1 cellular context compared by ENCODE assay signal in the genomic region with DNA sequence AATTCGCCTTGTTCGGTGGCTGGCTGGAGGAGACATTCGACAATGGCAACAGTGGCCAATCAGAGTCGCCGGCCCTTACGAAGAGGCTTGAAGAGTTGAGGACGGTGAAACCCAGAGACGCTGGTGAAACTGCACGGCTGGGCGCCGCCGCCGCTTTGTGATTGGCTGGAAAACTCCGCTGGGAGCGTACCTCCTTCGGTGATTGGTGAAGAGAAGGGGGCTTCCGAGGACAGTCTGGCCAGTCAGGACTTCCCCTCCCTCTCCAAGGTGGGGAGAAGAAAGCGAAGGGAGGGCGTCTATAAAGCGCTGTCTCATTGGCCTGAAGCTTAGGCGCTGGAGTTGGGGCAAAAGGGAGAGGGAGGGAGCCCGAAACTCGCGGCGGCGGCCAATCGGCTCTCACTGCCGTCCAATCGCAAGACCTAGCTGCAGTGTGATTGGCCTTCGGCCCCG.
TF ChIP-seq lines count a peak whose summit lies in the region.

No MANE protein-coding gene starts in this region.

TF ChIP-seq in HepG2, 621 proteins besides CTCF, POLR2A, EP300 and RAD21 (continued from another document and continues in another):
- TF ChIP-seq, protein P1, sequence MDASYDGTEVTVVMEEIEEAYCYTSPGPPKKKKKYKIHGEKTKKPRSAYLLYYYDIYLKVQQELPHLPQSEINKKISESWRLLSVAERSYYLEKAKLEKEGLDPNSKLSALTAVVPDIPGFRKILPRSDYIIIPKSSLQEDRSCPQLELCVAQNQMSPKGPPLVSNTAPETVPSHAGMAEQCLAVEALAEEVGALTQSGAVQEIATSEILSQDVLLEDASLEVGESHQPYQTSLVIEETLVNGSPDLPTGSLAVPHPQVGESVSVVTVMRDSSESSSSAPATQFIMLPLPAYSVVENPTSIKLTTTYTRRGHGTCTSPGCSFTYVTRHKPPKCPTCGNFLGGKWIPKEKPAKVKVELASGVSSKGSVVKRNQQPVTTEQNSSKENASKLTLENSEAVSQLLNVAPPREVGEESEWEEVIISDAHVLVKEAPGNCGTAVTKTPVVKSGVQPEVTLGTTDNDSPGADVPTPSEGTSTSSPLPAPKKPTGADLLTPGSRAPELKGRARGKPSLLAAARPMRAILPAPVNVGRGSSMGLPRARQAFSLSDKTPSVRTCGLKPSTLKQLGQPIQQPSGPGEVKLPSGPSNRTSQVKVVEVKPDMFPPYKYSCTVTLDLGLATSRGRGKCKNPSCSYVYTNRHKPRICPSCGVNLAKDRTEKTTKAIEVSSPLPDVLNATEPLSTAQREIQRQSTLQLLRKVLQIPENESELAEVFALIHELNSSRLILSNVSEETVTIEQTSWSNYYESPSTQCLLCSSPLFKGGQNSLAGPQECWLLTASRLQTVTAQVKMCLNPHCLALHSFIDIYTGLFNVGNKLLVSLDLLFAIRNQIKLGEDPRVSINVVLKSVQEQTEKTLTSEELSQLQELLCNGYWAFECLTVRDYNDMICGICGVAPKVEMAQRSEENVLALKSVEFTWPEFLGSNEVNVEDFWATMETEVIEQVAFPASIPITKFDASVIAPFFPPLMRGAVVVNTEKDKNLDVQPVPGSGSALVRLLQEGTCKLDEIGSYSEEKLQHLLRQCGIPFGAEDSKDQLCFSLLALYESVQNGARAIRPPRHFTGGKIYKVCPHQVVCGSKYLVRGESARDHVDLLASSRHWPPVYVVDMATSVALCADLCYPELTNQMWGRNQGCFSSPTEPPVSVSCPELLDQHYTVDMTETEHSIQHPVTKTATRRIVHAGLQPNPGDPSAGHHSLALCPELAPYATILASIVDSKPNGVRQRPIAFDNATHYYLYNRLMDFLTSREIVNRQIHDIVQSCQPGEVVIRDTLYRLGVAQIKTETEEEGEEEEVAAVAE (CRISPR knock-in tag; IDR thresholded peaks at IDR 0.05; ENCODE audit: borderline replicate concordance): peak; percentile 99
- no peak for TF ChIP-seq FOXA1 (IDR thresholded peaks at IDR 0.05)
- peak; percentile 9; the same call in 1 of the 2 replicates for TF ChIP-seq FOXA1 (CRISPR knock-in tag; IDR thresholded peaks at IDR 0.05)
- TF ChIP-seq TCF7L2 (IDR thresholded peaks at IDR 0.05; ENCODE audit: low read depth, low read length): no peak
- no peak for TF ChIP-seq TEAD3 (CRISPR knock-in tag; optimal IDR thresholded peaks at IDR 0.05; ENCODE audit: borderline replicate concordance)
- no peak for TF ChIP-seq PHB2 (IDR thresholded peaks at IDR 0.05; ENCODE audit: partially characterized antibody)
- no peak for TF ChIP-seq TAF1 (CRISPR knock-in tag; IDR thresholded peaks at IDR 0.05)
- TF ChIP-seq ZBTB40 (IDR thresholded peaks at IDR 0.05): no peak
- TF ChIP-seq ZBTB40 (CRISPR knock-in tag; IDR thresholded peaks at IDR 0.05): no peak
- no peak for TF ChIP-seq ZNF510 (CRISPR knock-in tag; IDR thresholded peaks at IDR 0.05; ENCODE audit: low read depth)
- TF ChIP-seq, protein P2, sequence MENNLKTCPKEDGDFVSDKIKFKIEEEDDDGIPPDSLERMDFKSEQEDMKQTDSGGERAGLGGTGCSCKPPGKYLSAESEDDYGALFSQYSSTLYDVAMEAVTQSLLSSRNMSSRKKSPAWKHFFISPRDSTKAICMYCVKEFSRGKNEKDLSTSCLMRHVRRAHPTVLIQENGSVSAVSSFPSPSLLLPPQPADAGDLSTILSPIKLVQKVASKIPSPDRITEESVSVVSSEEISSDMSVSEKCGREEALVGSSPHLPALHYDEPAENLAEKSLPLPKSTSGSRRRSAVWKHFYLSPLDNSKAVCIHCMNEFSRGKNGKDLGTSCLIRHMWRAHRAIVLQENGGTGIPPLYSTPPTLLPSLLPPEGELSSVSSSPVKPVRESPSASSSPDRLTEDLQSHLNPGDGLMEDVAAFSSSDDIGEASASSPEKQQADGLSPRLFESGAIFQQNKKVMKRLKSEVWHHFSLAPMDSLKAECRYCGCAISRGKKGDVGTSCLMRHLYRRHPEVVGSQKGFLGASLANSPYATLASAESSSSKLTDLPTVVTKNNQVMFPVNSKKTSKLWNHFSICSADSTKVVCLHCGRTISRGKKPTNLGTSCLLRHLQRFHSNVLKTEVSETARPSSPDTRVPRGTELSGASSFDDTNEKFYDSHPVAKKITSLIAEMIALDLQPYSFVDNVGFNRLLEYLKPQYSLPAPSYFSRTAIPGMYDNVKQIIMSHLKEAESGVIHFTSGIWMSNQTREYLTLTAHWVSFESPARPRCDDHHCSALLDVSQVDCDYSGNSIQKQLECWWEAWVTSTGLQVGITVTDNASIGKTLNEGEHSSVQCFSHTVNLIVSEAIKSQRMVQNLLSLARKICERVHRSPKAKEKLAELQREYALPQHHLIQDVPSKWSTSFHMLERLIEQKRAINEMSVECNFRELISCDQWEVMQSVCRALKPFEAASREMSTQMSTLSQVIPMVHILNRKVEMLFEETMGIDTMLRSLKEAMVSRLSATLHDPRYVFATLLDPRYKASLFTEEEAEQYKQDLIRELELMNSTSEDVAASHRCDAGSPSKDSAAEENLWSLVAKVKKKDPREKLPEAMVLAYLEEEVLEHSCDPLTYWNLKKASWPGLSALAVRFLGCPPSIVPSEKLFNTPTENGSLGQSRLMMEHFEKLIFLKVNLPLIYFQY (CRISPR knock-in tag; IDR thresholded peaks at IDR 0.05; ENCODE audit: borderline replicate concordance): no peak
- TF ChIP-seq MYNN (CRISPR knock-in tag; IDR thresholded peaks at IDR 0.05; ENCODE audit: low read depth): no peak
- TF ChIP-seq NONO (IDR thresholded peaks at IDR 0.05): no peak
- no peak for TF ChIP-seq NONO (CRISPR knock-in tag; conservative IDR thresholded peaks at IDR 0.05)
- TF ChIP-seq ZNF570 (CRISPR knock-in tag; IDR thresholded peaks at IDR 0.05; ENCODE audit: borderline replicate concordance): no peak
- no peak for TF ChIP-seq EED (CRISPR knock-in tag; IDR thresholded peaks at IDR 0.05)
- no peak for TF ChIP-seq SSRP1 (CRISPR knock-in tag; IDR thresholded peaks at IDR 0.05)
- no peak for TF ChIP-seq PCBP2 (optimal IDR thresholded peaks at IDR 0.05; ENCODE audit: low read depth, low read length, poor library complexity, severe bottlenecking)
- no peak for TF ChIP-seq ZNF577 (CRISPR knock-in tag; IDR thresholded peaks at IDR 0.05; ENCODE audit: borderline replicate concordance, low read depth)
- TF ChIP-seq, protein P3, sequence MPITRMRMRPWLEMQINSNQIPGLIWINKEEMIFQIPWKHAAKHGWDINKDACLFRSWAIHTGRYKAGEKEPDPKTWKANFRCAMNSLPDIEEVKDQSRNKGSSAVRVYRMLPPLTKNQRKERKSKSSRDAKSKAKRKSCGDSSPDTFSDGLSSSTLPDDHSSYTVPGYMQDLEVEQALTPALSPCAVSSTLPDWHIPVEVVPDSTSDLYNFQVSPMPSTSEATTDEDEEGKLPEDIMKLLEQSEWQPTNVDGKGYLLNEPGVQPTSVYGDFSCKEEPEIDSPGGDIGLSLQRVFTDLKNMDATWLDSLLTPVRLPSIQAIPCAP (CRISPR knock-in tag; IDR thresholded peaks at IDR 0.05; ENCODE audit: low read depth): no peak
- no peak for TF ChIP-seq ZNF550 (CRISPR knock-in tag; IDR thresholded peaks at IDR 0.05; ENCODE audit: borderline replicate concordance)
- TF ChIP-seq ZNF564 (CRISPR knock-in tag; IDR thresholded peaks at IDR 0.05): no peak
- TF ChIP-seq KLF11 (CRISPR knock-in tag; IDR thresholded peaks at IDR 0.05): no peak
- TF ChIP-seq ZNF207 (IDR thresholded peaks at IDR 0.05; ENCODE audit: borderline replicate concordance): no peak
- no peak for TF ChIP-seq ZNF224 (CRISPR knock-in tag; IDR thresholded peaks at IDR 0.05)
- TF ChIP-seq TFDP2 (CRISPR knock-in tag; IDR thresholded peaks at IDR 0.05): no peak; the same call in 1 of the 2 replicates
- TF ChIP-seq ZNF546 (CRISPR knock-in tag; conservative IDR thresholded peaks at IDR 0.05): no peak
- TF ChIP-seq, protein P4, sequence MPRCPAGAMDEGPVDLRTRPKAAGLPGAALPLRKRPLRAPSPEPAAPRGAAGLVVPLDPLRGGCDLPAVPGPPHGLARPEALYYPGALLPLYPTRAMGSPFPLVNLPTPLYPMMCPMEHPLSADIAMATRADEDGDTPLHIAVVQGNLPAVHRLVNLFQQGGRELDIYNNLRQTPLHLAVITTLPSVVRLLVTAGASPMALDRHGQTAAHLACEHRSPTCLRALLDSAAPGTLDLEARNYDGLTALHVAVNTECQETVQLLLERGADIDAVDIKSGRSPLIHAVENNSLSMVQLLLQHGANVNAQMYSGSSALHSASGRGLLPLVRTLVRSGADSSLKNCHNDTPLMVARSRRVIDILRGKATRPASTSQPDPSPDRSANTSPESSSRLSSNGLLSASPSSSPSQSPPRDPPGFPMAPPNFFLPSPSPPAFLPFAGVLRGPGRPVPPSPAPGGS (CRISPR knock-in tag; IDR thresholded peaks at IDR 0.05): no peak
- no peak for TF ChIP-seq YY1 (IDR thresholded peaks at IDR 0.05; ENCODE audit: insufficient read depth, insufficient replicate concordance, low read depth, low read length)
- TF ChIP-seq ZNF282 (IDR thresholded peaks at IDR 0.05; ENCODE audit: partially characterized antibody): no peak
- no peak for TF ChIP-seq RFX1 (IDR thresholded peaks at IDR 0.05)
- TF ChIP-seq ZNF660 (CRISPR knock-in tag; IDR thresholded peaks at IDR 0.05; ENCODE audit: borderline replicate concordance, low read depth): no peak
- TF ChIP-seq ZBTB42 (CRISPR knock-in tag; IDR thresholded peaks at IDR 0.05): no peak
- TF ChIP-seq KDM6A (CRISPR knock-in tag; IDR thresholded peaks at IDR 0.05; ENCODE audit: low read depth): no peak
- no peak for TF ChIP-seq KDM4B (CRISPR knock-in tag; IDR thresholded peaks at IDR 0.05)
- no peak for TF ChIP-seq SOX5 (CRISPR knock-in tag; IDR thresholded peaks at IDR 0.05; ENCODE audit: borderline replicate concordance)
- TF ChIP-seq MAFG (CRISPR knock-in tag; IDR thresholded peaks at IDR 0.05): no peak
- TF ChIP-seq NAIF1 (CRISPR knock-in tag; IDR thresholded peaks at IDR 0.05; ENCODE audit: borderline replicate concordance): peak; percentile 100
- peak; percentile 22; the same call in 1 of the 2 replicates for TF ChIP-seq NCOR1 (IDR thresholded peaks at IDR 0.05; ENCODE audit: borderline replicate concordance, low read length)
- no peak for TF ChIP-seq ZNF451 (CRISPR knock-in tag; IDR thresholded peaks at IDR 0.05)
- no peak for TF ChIP-seq ZNF816 (CRISPR knock-in tag; IDR thresholded peaks at IDR 0.05; ENCODE audit: borderline replicate concordance)
